10 cellular contexts compared by ENCODE assay signal in the genomic region with DNA sequence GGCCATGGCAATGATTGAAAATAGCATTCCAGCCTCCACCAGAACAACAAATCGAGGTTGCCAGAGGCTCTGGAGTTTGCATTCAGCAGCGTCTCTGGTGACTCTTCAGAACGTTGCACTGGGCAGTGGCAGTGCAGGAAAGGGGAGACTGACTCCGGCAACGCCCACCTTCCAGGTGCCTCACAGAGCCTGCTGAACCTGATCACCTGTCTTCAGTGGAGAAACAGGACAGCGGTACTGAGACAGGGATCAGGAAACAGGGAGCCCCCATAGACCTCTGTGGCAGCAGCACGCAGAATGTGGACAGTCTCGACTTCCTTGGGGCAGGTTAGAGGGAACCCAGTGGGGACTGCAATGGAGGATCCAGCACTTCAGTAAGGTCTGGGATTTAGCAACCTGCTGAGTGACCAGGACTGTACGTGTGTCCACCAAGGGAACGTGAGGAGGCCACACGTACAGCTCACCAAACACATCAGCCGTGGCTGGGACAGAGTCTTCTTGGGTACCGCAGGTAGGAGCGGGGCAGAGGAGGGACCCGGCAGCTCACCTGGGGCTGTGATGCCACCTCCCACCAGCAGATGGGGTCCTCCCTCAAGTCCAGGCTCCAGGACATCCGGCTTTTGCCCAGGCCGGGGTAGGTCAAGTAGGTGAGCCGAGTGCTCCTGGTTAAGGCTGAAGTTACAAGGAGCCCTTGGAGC.
DNase-seq lines count a peak whose midpoint lies in the region; ATAC-seq and TF ChIP-seq lines count a peak whose summit lies in the region.
"Had no signal": no experiment of that assay in that cellular context is flagged by ENCODE, and none has a peak within 500 bp of the region (broad histone marks: within the 10 kb centered on the region; RNA-seq: fewer than 3 reads in every experiment).

No MANE protein-coding gene starts in this region.

- no peaks in the 10 kb centered on the region for H3K9me3 ChIP-seq in thoracic aorta
- H3K9me3 ChIP-seq: BLaER1 treated with 17β-estradiol and CSF1 and Interleukin-3, amounts not matched to agents 10 nM and 100 nM had no signal

- no peak overlapping the region for H3K4me3 Mint-ChIP-seq in activated naive CD8-positive, alpha-beta T cell treated with anti-CD3 and anti-CD28 coated beads, Interleukin-2, amount 50 U/mL, for 24 hours
- H3K4me3 Mint-ChIP-seq: activated B cell treated with CpG ODN at 0.5 μM for 24 hours had no signal

- H3K27ac Mint-ChIP-seq in activated naive CD8-positive, alpha-beta T cell treated with anti-CD3 and anti-CD28 coated beads, Interleukin-2, amount 50 U/mL, for 24 hours: no peak overlapping the region
- H3K27ac Mint-ChIP-seq: activated B cell treated with CpG ODN at 0.5 μM for 24 hours had no signal

- H3K4me3 ChIP-seq in thoracic aorta: no peak overlapping the region
- H3K4me3 ChIP-seq: BLaER1 treated with 17β-estradiol and CSF1 and Interleukin-3, amounts not matched to agents 10 nM and 100 nM had no signal

- H3K36me3 Mint-ChIP-seq in activated naive CD8-positive, alpha-beta T cell treated with anti-CD3 and anti-CD28 coated beads, Interleukin-2, amount 50 U/mL, for 24 hours (ENCODE audit: low read depth): no peaks in the 10 kb centered on the region

- H3K36me3 ChIP-seq in thoracic aorta: no peaks in the 10 kb centered on the region

- DNase-seq in NCI-H1105 treated with DMSO at 0.1 percent for 48 hours (lab: John Stamatoyannopoulos, UW) (peak; percentile 3), NCI-H1105 (lab: John Stamatoyannopoulos, UW) (no peak), left kidney (ENCODE audit: low read depth, low spot score) (peak; percentile 73), thoracic aorta (ENCODE audit: low spot score) (no peak)
- peak; percentile 51 for DNase-seq in activated naive CD8-positive, alpha-beta T cell treated with anti-CD3 and anti-CD28 coated beads, Interleukin-2, amount 50 U/mL, for 24 hours
- DNase-seq: activated B cell treated with CpG ODN at 0.5 μM for 24 hours had no signal

- ATAC-seq in activated naive CD8-positive, alpha-beta T cell treated with anti-CD3 and anti-CD28 coated beads, Interleukin-2, amount 50 U/mL, for 24 hours: peak; percentile 46
- ATAC-seq in thoracic aorta (ENCODE audit: insufficient number of reproducible peaks, low FRiP score, low read depth): no peak
- no peak for ATAC-seq in GM18519 (IDR thresholded peaks at IDR 0.05; ENCODE audit: low FRiP score, unreplicated experiment)
- no peak for ATAC-seq in HG03045 (IDR thresholded peaks at IDR 0.05; ENCODE audit: unreplicated experiment)

- no peaks in the 10 kb centered on the region for H3K4me1 ChIP-seq in thoracic aorta (ENCODE audit: control insufficient read depth in 1 of 2, low read depth in 2 of 2)

- no peaks in the 10 kb centered on the region for H3K27me3 Mint-ChIP-seq in activated naive CD8-positive, alpha-beta T cell treated with anti-CD3 and anti-CD28 coated beads, Interleukin-2, amount 50 U/mL, for 24 hours

- no peaks in the 10 kb centered on the region for H3K4me1 Mint-ChIP-seq in activated naive CD8-positive, alpha-beta T cell treated with anti-CD3 and anti-CD28 coated beads, Interleukin-2, amount 50 U/mL, for 24 hours

- peak; percentile 76 for TF ChIP-seq CTCF in LNCAP (IDR thresholded peaks at IDR 0.05)
- TF ChIP-seq CTCF in thoracic aorta (IDR thresholded peaks at IDR 0.05): peak; percentile 31

- H3K27ac ChIP-seq in thoracic aorta: no peak overlapping the region
- H3K27ac ChIP-seq: BLaER1 treated with 17β-estradiol and CSF1 and Interleukin-3, amounts not matched to agents 10 nM and 100 nM had no signal

- no peaks in the 10 kb centered on the region for H3K27me3 ChIP-seq in thoracic aorta (replicated peaks; ENCODE audit: insufficient read depth)
- H3K27me3 ChIP-seq: BLaER1 treated with 17β-estradiol and CSF1 and Interleukin-3, amounts not matched to agents 10 nM and 100 nM had no signal

- H3K9me3 Mint-ChIP-seq in activated naive CD8-positive, alpha-beta T cell treated with anti-CD3 and anti-CD28 coated beads, Interleukin-2, amount 50 U/mL, for 24 hours: no peaks in the 10 kb centered on the region
- H3K9me3 Mint-ChIP-seq: activated B cell treated with CpG ODN at 0.5 μM for 24 hours had no signal

Comparison
In these comparisons a context has a peak if more than half of its experiments do, and no peak if none do; other contexts are left out.
1. DNase-seq: peak in NCI-H1105 treated with DMSO at 0.1 percent for 48 hours (single experiment), activated naive CD8-positive, alpha-beta T cell treated with anti-CD3 and anti-CD28 coated beads, Interleukin-2, amount 50 U/mL, for 24 hours (single experiment) and left kidney (single experiment); none in NCI-H1105 (single experiment) and thoracic aorta (single experiment).